In genomic region chr15:63335543-63336240, GRCh38 we compare ENCODE assay signal across 23 cellular contexts. TPM values are rescaled to one million over a fixed set of nuclear protein-coding genes. Genes with fewer than 3 reads are reported as not detected.
"Had no signal": no experiment of that assay in that cellular context is flagged by ENCODE, and none has a peak within 500 bp of the region (broad histone marks: within the 10 kb centered on the region; RNA-seq: fewer than 3 reads in every experiment).

No MANE protein-coding gene starts in this region.

- ATAC-seq: effector memory CD8-positive, alpha-beta T cell; foreskin keratinocyte; left lung; lower lobe of right lung; naive thymus-derived CD4-positive, alpha-beta T cell had no signal

- H3K9me3 Mint-ChIP-seq: dendritic cell treated with granulocyte-macrophage colony-stimulating factor and Interleukin-4, amounts not matched to agents 40 ng/mL and 50 ng/mL, for 4 days; effector memory CD8-positive, alpha-beta T cell; memory B cell; naive thymus-derived CD4-positive, alpha-beta T cell had no signal

- H3K4me1 ChIP-seq: esophagus muscularis mucosa, left lung, lower lobe of right lung, thyroid gland, upper lobe of left lung, uterus had no signal

- H3K9me3 ChIP-seq: esophagus muscularis mucosa, left lung, lower lobe of right lung, neutrophil, sigmoid colon, suprapubic skin, thyroid gland, upper lobe of left lung, uterus had no signal

- DNase-seq: central memory CD4-positive, alpha-beta T cell; effector memory CD8-positive, alpha-beta T cell; foreskin keratinocyte; hypothalamus; left lung; lower lobe of right lung; naive thymus-derived CD4-positive, alpha-beta T cell; posterior cingulate gyrus; sigmoid colon; stimulated activated naive CD4-positive, alpha-beta T cell treated with Interleukin-2 at 50 U/mL for 16 hours; thyroid gland; upper lobe of left lung; uterus had no signal

- H3K4me3 ChIP-seq: esophagus muscularis mucosa, left lung, lower lobe of right lung, sigmoid colon, skin epidermis, suprapubic skin, thyroid gland, upper lobe of left lung, uterus had no signal

- H3K27ac ChIP-seq: epithelial cell of prostate, esophagus muscularis mucosa, foreskin keratinocyte, left lung, lower lobe of right lung, neutrophil, sigmoid colon, suprapubic skin, thyroid gland, upper lobe of left lung, uterus had no signal

- H3K27me3 Mint-ChIP-seq: naive thymus-derived CD4-positive, alpha-beta T cell had no signal

- FAIRE-seq: colon, islet of Langerhans had no signal

- H3K4me1 Mint-ChIP-seq: memory B cell; naive thymus-derived CD4-positive, alpha-beta T cell had no signal

- H3K4me3 Mint-ChIP-seq: dendritic cell treated with granulocyte-macrophage colony-stimulating factor and Interleukin-4, amounts not matched to agents 40 ng/mL and 50 ng/mL, for 4 days; effector memory CD8-positive, alpha-beta T cell; memory B cell; naive thymus-derived CD4-positive, alpha-beta T cell had no signal

- H3K36me3 Mint-ChIP-seq: memory B cell; naive thymus-derived CD4-positive, alpha-beta T cell had no signal

- H3K27ac Mint-ChIP-seq: dendritic cell treated with granulocyte-macrophage colony-stimulating factor and Interleukin-4, amounts not matched to agents 40 ng/mL and 50 ng/mL, for 4 days; effector memory CD8-positive, alpha-beta T cell; memory B cell; naive thymus-derived CD4-positive, alpha-beta T cell had no signal

- H3K27me3 ChIP-seq: foreskin keratinocyte, left lung, neutrophil, sigmoid colon, suprapubic skin, thyroid gland, upper lobe of left lung, uterus had no signal

- H3K36me3 ChIP-seq: esophagus muscularis mucosa, left lung, lower lobe of right lung, neutrophil, sigmoid colon, thyroid gland, upper lobe of left lung, uterus had no signal

RNA-seq across cellular contexts. Expression of gene CA12, which starts 46.0 kb away (rescaled TPM):
- total RNA-seq: mononuclear cell had no signal
- polyA plus RNA-seq: naive thymus-derived CD4-positive, alpha-beta T cell had no signal
